Comparison of ENCODE assay signal across 14 cellular contexts in the genomic region with DNA sequence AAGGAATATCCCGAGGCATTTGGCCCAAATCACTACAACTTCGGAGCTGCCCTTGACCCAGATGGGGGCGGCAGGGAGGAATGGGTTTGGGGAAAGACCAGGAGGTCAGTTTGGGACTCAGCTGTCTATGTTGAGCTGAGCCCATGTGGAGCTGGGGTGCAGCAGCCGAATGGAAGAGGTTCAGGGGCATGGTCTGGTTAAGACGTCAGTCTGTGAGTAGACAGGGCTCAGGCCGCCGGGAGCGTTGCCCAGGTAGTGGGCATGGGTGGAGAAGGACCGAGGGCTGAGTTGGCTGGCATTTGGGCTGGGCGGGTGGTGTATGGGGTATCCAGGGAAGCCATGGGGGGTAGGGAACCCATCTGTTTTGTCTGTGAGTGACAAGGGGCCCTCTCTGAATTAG. TPM values are rescaled to one million over a fixed set of nuclear protein-coding genes. Genes with fewer than 3 reads are reported as not detected.
"Had no signal": no experiment of that assay in that cellular context is flagged by ENCODE, and none has a peak within 500 bp of the region (broad histone marks: within the 10 kb centered on the region; RNA-seq: fewer than 3 reads in every experiment).

No MANE protein-coding gene starts in this region.

- H3K4me1 Mint-ChIP-seq: mesothelial cell of epicardium had no signal

- H3K27me3 ChIP-seq: ascending aorta, suprapubic skin had no signal

- ATAC-seq: activated CD4-positive, CD25-positive, alpha-beta regulatory T cell treated with anti-CD3 and anti-CD28 coated beads, Interleukin-2, amount 50 U/mL, for 24 hours had no signal

- H3K27me3 Mint-ChIP-seq: type B pancreatic cell had no signal

- H3K27ac Mint-ChIP-seq: mesothelial cell of epicardium, type B pancreatic cell had no signal

- H3K27ac ChIP-seq: ascending aorta, epithelial cell of prostate, parathyroid adenoma, suprapubic skin had no signal

- DNase-seq: activated CD4-positive, alpha-beta T cell treated with anti-CD3 and anti-CD28 coated beads, Interleukin-2, amount 50 U/mL, for 48 hours; retina; SHP77; stimulated activated naive CD4-positive, alpha-beta T cell had no signal

- H3K9me3 Mint-ChIP-seq: mesothelial cell of epicardium, type B pancreatic cell had no signal

- H3K4me3 ChIP-seq: ascending aorta, suprapubic skin had no signal

- H3K4me3 Mint-ChIP-seq: mesothelial cell of epicardium, type B pancreatic cell had no signal

- H3K9me3 ChIP-seq: ascending aorta, suprapubic skin had no signal

- H3K4me1 ChIP-seq: ascending aorta, parathyroid adenoma, suprapubic skin had no signal

RNA-seq across cellular contexts. Expression of a gene that starts 20.5 kb away (rescaled TPM):
- total RNA-seq: bronchial epithelial cell; myocyte; T-helper 2 cell treated with Interferon-gamma antibody and Interleukin-4, amounts not matched to agents 100 ng/mL and 5 ng/mL, for 36 hours had no signal
